ENCODE assay signal across 11 cellular contexts in the genomic region with DNA sequence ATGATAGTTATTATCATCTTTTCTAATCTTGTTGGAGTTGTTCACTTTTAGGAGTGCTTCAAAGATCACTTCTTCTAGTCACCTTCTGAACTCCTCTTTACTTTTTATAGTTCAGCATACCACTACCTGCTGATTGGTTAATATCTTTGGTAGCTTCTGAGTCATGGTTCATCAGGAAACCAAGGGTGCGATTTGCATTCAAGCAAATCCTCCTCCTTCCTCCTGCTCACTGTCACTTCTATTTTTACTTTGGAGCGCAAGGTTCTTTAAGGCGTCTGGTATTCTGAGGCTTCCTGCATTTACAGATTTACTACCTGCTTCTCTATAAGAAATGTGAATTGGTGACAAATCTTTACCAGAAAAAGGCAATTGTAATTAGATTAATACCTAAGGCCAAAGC. TPM values are rescaled to one million over a fixed set of nuclear protein-coding genes. Genes with fewer than 3 reads are reported as not detected.
DNase-seq lines count a peak whose midpoint lies in the region; ATAC-seq and TF ChIP-seq lines count a peak whose summit lies in the region.
"Had no signal": no experiment of that assay in that cellular context is flagged by ENCODE, and none has a peak within 500 bp of the region (broad histone marks: within the 10 kb centered on the region; RNA-seq: fewer than 3 reads in every experiment).

No MANE protein-coding gene starts in this region.

- CTCF ChIA-PET in CD4-positive, alpha-beta T cell (lab: Charles Lee): no interaction called here

- TF ChIP-seq CTCF in CD4-positive, alpha-beta T cell (IDR thresholded peaks at IDR 0.05): no peak
- no peak for TF ChIP-seq CTCF in WERI-Rb-1 (IDR thresholded peaks at IDR 0.05; ENCODE audit: low read depth, low read length)

- no peak overlapping the region for H3K27ac Mint-ChIP-seq in CD4-positive, alpha-beta T cell
- H3K27ac Mint-ChIP-seq: T-cell had no signal

- no peaks in the 10 kb centered on the region for H3K36me3 Mint-ChIP-seq in CD4-positive, alpha-beta T cell (ENCODE audit: low read depth)
- H3K36me3 Mint-ChIP-seq: T-cell had no signal

- H3K9me3 Mint-ChIP-seq in CD4-positive, alpha-beta T cell: no peaks in the 10 kb centered on the region

- H3K27ac ChIP-seq in CD4-positive, alpha-beta T cell (ENCODE audit: low read depth, low read length): no peak overlapping the region
- H3K27ac ChIP-seq in WERI-Rb-1: no peak overlapping the region
- H3K27ac ChIP-seq: esophagus muscularis mucosa had no signal

- H3K4me3 Mint-ChIP-seq in CD4-positive, alpha-beta T cell: no peak overlapping the region
- H3K4me3 Mint-ChIP-seq: T-cell had no signal

- no peaks in the 10 kb centered on the region for H3K27me3 Mint-ChIP-seq in CD4-positive, alpha-beta T cell
- H3K27me3 Mint-ChIP-seq: T-cell had no signal

- peak; percentile 94 for ATAC-seq in GM18870 (IDR thresholded peaks at IDR 0.05; ENCODE audit: unreplicated experiment)
- ATAC-seq in HG02610 (IDR thresholded peaks at IDR 0.05; ENCODE audit: unreplicated experiment): peak; percentile 86
- no peak for ATAC-seq in CD4-positive, alpha-beta T cell (ENCODE audit: poor library complexity)
- ATAC-seq: T-cell had no signal

- no peak overlapping the region for H3K4me3 ChIP-seq in WERI-Rb-1 (ENCODE audit: low read depth, low read length)
- H3K4me3 ChIP-seq: esophagus muscularis mucosa had no signal

- POLR2A ChIA-PET in CD4-positive, alpha-beta T cell (lab: Charles Lee): no interaction called here

- peak; percentile 47 for DNase-seq in HT1080 (ENCODE audit: low read depth)
- DNase-seq in kidney tubule cell (ENCODE audit: low spot score): peak; percentile 70
- no peak for DNase-seq in CD4-positive, alpha-beta T cell
- no peak for DNase-seq in medulla oblongata (ENCODE audit: extremely low spot score)
- no peak for DNase-seq in WERI-Rb-1
- DNase-seq in NCI-H1105 treated with DMSO at 0.1 percent for 48 hours (lab: John Stamatoyannopoulos, UW): no peak
- DNase-seq: activated naive CD4-positive, alpha-beta T cell treated with anti-CD3 and anti-CD28 coated beads, Interleukin-2, amount 50 U/mL, for 16 hours; T-cell had no signal

- no peaks in the 10 kb centered on the region for H3K4me1 Mint-ChIP-seq in CD4-positive, alpha-beta T cell (ENCODE audit: low read depth)
- H3K4me1 Mint-ChIP-seq: T-cell had no signal

- no peaks in the 10 kb centered on the region for H3K36me3 ChIP-seq in WERI-Rb-1
- H3K36me3 ChIP-seq: esophagus muscularis mucosa had no signal

- intact Hi-C loops in CD4-positive, alpha-beta T cell (cut with DNase I, micrococcal nuclease): no loop called here

- no peaks in the 10 kb centered on the region for H3K27me3 ChIP-seq in CD4-positive, alpha-beta T cell (ENCODE audit: control insufficient read depth, insufficient read depth, low read length)
- no peaks in the 10 kb centered on the region for H3K27me3 ChIP-seq in WERI-Rb-1 (ENCODE audit: insufficient read depth, low read depth, severe bottlenecking)
- H3K27me3 ChIP-seq: esophagus muscularis mucosa had no signal

- H3K9me3 ChIP-seq in CD4-positive, alpha-beta T cell (ENCODE audit: control insufficient read depth, low read length): no peaks in the 10 kb centered on the region
- no peaks in the 10 kb centered on the region for H3K9me3 ChIP-seq in WERI-Rb-1 (ENCODE audit: severe bottlenecking)
- H3K9me3 ChIP-seq: esophagus muscularis mucosa had no signal

RNA-seq across cellular contexts. Expression of gene SYT1, which starts 24.0 kb away (rescaled TPM):
- total RNA-seq in HT1080 (2014; rRNA removed; shearing (Covaris generic)): 0.10 and 0.63 TPM in 2 replicates
- polyA plus RNA-seq in HT1080 (2015; cell fraction: cytosol; rRNA removed): 0.79 and 1.2 TPM in 2 replicates
- polyA plus RNA-seq in HT1080 (2015; cell fraction: nucleus; rRNA removed): 0.86 and 2.9 TPM in 2 replicates
- total RNA-seq in CD4-positive, alpha-beta T cell: not detected

Comparison
In these comparisons a context has a peak if more than half of its experiments do, and no peak if none do; other contexts are left out.
1. DNase-seq: peak in HT1080 (single experiment) and kidney tubule cell (single experiment); none in CD4-positive, alpha-beta T cell (0 of 10), medulla oblongata (single experiment), WERI-Rb-1 (single experiment) and NCI-H1105 treated with DMSO at 0.1 percent for 48 hours (single experiment).